2 cellular contexts compared by ENCODE assay signal in the genomic region with DNA sequence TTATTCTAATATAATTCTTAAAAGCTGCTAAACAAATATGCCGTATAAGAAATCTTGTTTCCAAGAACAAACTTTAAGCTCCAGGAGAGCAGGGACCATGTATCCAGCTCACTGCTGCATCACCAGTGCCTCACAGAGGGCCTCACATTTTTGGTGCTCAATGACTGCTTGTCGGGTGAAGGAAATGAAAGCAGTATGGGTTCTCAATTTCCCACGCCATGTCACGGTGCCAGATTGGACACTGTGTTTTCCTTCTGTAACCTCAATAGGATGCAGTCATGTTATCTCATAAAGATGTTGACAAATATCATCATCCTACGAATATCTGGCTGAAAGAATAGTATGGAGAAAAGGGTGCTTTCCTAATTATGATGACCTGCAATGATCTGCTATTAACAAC.
TF ChIP-seq lines count a peak whose summit lies in the region.

No MANE protein-coding gene starts in this region.

TF ChIP-seq in GM23338, 12 proteins besides CTCF, POLR2A, EP300 and RAD21 (continued from another document):
- TF ChIP-seq, protein P1, sequence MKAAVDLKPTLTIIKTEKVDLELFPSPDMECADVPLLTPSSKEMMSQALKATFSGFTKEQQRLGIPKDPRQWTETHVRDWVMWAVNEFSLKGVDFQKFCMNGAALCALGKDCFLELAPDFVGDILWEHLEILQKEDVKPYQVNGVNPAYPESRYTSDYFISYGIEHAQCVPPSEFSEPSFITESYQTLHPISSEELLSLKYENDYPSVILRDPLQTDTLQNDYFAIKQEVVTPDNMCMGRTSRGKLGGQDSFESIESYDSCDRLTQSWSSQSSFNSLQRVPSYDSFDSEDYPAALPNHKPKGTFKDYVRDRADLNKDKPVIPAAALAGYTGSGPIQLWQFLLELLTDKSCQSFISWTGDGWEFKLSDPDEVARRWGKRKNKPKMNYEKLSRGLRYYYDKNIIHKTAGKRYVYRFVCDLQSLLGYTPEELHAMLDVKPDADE (IDR thresholded peaks at IDR 0.05) = no peak
- no peak for TF ChIP-seq CREB1 (CRISPR knock-in tag; IDR thresholded peaks at IDR 0.05; ENCODE audit: low read depth)
- TF ChIP-seq, protein P2, sequence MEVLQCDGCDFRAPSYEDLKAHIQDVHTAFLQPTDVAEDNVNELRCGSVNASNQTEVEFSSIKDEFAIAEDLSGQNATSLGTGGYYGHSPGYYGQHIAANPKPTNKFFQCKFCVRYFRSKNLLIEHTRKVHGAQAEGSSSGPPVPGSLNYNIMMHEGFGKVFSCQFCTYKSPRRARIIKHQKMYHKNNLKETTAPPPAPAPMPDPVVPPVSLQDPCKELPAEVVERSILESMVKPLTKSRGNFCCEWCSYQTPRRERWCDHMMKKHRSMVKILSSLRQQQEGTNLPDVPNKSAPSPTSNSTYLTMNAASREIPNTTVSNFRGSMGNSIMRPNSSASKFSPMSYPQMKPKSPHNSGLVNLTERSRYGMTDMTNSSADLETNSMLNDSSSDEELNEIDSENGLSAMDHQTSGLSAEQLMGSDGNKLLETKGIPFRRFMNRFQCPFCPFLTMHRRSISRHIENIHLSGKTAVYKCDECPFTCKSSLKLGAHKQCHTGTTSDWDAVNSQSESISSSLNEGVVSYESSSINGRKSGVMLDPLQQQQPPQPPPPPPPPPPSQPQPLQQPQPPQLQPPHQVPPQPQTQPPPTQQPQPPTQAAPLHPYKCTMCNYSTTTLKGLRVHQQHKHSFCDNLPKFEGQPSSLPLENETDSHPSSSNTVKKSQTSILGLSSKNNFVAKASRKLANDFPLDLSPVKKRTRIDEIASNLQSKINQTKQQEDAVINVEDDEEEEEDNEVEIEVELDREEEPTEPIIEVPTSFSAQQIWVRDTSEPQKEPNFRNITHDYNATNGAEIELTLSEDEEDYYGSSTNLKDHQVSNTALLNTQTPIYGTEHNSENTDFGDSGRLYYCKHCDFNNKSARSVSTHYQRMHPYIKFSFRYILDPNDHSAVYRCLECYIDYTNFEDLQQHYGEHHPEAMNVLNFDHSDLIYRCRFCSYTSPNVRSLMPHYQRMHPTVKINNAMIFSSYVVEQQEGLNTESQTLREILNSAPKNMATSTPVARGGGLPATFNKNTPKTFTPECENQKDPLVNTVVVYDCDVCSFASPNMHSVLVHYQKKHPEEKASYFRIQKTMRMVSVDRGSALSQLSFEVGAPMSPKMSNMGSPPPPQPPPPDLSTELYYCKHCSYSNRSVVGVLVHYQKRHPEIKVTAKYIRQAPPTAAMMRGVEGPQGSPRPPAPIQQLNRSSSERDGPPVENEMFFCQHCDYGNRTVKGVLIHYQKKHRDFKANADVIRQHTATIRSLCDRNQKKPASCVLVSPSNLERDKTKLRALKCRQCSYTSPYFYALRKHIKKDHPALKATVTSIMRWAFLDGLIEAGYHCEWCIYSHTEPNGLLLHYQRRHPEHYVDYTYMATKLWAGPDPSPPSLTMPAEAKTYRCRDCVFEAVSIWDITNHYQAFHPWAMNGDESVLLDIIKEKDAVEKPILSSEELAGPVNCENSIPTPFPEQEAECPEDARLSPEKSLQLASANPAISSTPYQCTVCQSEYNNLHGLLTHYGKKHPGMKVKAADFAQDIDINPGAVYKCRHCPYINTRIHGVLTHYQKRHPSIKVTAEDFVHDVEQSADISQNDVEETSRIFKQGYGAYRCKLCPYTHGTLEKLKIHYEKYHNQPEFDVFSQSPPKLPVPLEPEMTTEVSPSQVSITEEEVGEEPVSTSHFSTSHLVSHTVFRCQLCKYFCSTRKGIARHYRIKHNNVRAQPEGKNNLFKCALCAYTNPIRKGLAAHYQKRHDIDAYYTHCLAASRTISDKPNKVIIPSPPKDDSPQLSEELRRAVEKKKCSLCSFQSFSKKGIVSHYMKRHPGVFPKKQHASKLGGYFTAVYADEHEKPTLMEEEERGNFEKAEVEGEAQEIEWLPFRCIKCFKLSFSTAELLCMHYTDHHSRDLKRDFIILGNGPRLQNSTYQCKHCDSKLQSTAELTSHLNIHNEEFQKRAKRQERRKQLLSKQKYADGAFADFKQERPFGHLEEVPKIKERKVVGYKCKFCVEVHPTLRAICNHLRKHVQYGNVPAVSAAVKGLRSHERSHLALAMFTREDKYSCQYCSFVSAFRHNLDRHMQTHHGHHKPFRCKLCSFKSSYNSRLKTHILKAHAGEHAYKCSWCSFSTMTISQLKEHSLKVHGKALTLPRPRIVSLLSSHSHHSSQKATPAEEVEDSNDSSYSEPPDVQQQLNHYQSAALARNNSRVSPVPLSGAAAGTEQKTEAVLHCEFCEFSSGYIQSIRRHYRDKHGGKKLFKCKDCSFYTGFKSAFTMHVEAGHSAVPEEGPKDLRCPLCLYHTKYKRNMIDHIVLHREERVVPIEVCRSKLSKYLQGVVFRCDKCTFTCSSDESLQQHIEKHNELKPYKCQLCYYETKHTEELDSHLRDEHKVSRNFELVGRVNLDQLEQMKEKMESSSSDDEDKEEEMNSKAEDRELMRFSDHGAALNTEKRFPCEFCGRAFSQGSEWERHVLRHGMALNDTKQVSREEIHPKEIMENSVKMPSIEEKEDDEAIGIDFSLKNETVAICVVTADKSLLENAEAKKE (CRISPR knock-in tag; IDR thresholded peaks at IDR 0.05) = no peak
- TF ChIP-seq ZNF331 (CRISPR knock-in tag; IDR thresholded peaks at IDR 0.05; ENCODE audit: low read depth) = no peak; the same call in 1 of the 2 replicates
- TF ChIP-seq EZH2 (IDR thresholded peaks at IDR 0.05; ENCODE audit: low read depth, unreplicated experiment) = no peak
- no peak for TF ChIP-seq JUNB (IDR thresholded peaks at IDR 0.05; ENCODE audit: unreplicated experiment)
- TF ChIP-seq, protein P3, sequence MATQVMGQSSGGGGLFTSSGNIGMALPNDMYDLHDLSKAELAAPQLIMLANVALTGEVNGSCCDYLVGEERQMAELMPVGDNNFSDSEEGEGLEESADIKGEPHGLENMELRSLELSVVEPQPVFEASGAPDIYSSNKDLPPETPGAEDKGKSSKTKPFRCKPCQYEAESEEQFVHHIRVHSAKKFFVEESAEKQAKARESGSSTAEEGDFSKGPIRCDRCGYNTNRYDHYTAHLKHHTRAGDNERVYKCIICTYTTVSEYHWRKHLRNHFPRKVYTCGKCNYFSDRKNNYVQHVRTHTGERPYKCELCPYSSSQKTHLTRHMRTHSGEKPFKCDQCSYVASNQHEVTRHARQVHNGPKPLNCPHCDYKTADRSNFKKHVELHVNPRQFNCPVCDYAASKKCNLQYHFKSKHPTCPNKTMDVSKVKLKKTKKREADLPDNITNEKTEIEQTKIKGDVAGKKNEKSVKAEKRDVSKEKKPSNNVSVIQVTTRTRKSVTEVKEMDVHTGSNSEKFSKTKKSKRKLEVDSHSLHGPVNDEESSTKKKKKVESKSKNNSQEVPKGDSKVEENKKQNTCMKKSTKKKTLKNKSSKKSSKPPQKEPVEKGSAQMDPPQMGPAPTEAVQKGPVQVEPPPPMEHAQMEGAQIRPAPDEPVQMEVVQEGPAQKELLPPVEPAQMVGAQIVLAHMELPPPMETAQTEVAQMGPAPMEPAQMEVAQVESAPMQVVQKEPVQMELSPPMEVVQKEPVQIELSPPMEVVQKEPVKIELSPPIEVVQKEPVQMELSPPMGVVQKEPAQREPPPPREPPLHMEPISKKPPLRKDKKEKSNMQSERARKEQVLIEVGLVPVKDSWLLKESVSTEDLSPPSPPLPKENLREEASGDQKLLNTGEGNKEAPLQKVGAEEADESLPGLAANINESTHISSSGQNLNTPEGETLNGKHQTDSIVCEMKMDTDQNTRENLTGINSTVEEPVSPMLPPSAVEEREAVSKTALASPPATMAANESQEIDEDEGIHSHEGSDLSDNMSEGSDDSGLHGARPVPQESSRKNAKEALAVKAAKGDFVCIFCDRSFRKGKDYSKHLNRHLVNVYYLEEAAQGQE (IDR thresholded peaks at IDR 0.05; ENCODE audit: unreplicated experiment) = no peak

TF ChIP-seq in GM12878, 131 proteins besides CTCF, POLR2A, EP300 and RAD21 (continued from another document):
- TF ChIP-seq, protein P4, sequence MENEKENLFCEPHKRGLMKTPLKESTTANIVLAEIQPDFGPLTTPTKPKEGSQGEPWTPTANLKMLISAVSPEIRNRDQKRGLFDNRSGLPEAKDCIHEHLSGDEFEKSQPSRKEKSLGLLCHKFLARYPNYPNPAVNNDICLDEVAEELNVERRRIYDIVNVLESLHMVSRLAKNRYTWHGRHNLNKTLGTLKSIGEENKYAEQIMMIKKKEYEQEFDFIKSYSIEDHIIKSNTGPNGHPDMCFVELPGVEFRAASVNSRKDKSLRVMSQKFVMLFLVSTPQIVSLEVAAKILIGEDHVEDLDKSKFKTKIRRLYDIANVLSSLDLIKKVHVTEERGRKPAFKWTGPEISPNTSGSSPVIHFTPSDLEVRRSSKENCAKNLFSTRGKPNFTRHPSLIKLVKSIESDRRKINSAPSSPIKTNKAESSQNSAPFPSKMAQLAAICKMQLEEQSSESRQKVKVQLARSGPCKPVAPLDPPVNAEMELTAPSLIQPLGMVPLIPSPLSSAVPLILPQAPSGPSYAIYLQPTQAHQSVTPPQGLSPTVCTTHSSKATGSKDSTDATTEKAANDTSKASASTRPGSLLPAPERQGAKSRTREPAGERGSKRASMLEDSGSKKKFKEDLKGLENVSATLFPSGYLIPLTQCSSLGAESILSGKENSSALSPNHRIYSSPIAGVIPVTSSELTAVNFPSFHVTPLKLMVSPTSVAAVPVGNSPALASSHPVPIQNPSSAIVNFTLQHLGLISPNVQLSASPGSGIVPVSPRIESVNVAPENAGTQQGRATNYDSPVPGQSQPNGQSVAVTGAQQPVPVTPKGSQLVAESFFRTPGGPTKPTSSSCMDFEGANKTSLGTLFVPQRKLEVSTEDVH (IDR thresholded peaks at IDR 0.05; ENCODE audit: low read depth, partially characterized antibody) = no peak
- no peak for TF ChIP-seq TCF3 (IDR thresholded peaks at IDR 0.05; ENCODE audit: borderline replicate concordance, insufficient read depth, low read depth, low read length)
- TF ChIP-seq STAT1 (conservative IDR thresholded peaks at IDR 0.05) = no peak
- TF ChIP-seq NR2C2 (IDR thresholded peaks at IDR 0.05; ENCODE audit: borderline replicate concordance, control insufficient read depth, insufficient read length, low read depth) = no peak
- TF ChIP-seq, protein P5, sequence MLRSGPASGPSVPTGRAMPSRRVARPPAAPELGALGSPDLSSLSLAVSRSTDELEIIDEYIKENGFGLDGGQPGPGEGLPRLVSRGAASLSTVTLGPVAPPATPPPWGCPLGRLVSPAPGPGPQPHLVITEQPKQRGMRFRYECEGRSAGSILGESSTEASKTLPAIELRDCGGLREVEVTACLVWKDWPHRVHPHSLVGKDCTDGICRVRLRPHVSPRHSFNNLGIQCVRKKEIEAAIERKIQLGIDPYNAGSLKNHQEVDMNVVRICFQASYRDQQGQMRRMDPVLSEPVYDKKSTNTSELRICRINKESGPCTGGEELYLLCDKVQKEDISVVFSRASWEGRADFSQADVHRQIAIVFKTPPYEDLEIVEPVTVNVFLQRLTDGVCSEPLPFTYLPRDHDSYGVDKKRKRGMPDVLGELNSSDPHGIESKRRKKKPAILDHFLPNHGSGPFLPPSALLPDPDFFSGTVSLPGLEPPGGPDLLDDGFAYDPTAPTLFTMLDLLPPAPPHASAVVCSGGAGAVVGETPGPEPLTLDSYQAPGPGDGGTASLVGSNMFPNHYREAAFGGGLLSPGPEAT (IDR thresholded peaks at IDR 0.05; ENCODE audit: low read depth) = no peak
- TF ChIP-seq, protein P6, sequence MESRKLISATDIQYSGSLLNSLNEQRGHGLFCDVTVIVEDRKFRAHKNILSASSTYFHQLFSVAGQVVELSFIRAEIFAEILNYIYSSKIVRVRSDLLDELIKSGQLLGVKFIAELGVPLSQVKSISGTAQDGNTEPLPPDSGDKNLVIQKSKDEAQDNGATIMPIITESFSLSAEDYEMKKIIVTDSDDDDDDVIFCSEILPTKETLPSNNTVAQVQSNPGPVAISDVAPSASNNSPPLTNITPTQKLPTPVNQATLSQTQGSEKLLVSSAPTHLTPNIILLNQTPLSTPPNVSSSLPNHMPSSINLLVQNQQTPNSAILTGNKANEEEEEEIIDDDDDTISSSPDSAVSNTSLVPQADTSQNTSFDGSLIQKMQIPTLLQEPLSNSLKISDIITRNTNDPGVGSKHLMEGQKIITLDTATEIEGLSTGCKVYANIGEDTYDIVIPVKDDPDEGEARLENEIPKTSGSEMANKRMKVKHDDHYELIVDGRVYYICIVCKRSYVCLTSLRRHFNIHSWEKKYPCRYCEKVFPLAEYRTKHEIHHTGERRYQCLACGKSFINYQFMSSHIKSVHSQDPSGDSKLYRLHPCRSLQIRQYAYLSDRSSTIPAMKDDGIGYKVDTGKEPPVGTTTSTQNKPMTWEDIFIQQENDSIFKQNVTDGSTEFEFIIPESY (IDR thresholded peaks at IDR 0.05) = no peak
- no peak for TF ChIP-seq ZNF24 (IDR thresholded peaks at IDR 0.05)
- no peak for TF ChIP-seq SREBF2 (IDR thresholded peaks at IDR 0.05; ENCODE audit: low read length)
- no peak for TF ChIP-seq RAD51 (IDR thresholded peaks at IDR 0.05)
- no peak for TF ChIP-seq HDGF (IDR thresholded peaks at IDR 0.05)
- TF ChIP-seq KAT2A (conservative IDR thresholded peaks at IDR 0.05; ENCODE audit: control insufficient read depth, low read depth, low read length) = no peak
- no peak for TF ChIP-seq TBL1XR1 (IDR thresholded peaks at IDR 0.05; ENCODE audit: low read depth, low read length)
- TF ChIP-seq PML (IDR thresholded peaks at IDR 0.05; ENCODE audit: low read length) = no peak
- TF ChIP-seq NR2F1 (conservative IDR thresholded peaks at IDR 0.05) = no peak
- TF ChIP-seq ZNF384 (IDR thresholded peaks at IDR 0.05; ENCODE audit: borderline replicate concordance, low read depth, low read length) = no peak
- no peak for TF ChIP-seq EGR1 (IDR thresholded peaks at IDR 0.05; ENCODE audit: borderline replicate concordance in 1 of 2, low read depth in 2 of 2, low read length in 2 of 2)
